Comparison of ENCODE assay signal across 14 cellular contexts in the genomic region with DNA sequence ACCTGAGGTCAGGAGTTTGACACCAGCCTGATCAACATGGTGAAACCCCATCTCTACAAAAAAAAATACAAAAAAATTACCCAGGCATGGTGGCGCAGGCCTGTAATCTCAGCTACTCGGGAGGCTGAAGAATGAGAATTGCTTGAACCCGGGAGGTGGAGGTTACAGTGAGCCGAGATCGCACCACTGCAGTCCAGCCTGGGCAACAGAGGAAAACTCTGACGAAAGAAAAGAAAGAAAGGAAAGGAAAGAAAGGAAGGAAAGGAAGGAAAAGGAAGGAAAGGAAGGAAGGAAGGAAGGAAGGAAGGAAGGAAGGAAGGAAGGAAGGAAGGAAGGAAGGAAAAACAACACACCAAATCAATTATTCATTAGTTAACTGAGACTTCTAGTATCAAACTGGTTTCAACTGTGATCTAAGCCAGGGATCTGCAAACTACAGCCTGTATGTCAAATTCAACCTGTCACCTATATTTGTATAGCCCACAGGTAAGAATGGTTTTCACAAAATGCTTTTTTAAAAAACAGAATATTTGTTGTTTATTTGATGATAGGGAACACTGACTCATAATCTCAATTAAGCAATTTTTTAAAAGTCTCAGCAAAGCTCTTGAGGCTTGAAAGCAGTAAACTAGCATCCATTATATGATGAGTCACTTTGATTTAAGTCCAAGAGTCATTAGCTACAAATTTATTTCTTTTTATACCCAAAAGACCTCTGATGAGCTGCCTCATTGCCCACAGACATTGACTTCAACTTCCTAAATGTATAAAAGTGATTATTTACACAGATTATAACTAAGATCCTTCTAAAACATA.
DNase-seq lines count a peak whose midpoint lies in the region; ATAC-seq, FAIRE-seq and TF ChIP-seq lines count a peak whose summit lies in the region.
"Had no signal": no experiment of that assay in that cellular context is flagged by ENCODE, and none has a peak within 500 bp of the region (broad histone marks: within the 10 kb centered on the region; RNA-seq: fewer than 3 reads in every experiment).

No MANE protein-coding gene starts in this region.

- peak overlapping the region; percentile 61 for H3K27ac Mint-ChIP-seq in activated T-helper 17 cell treated with anti-CD3 and anti-CD28 coated beads, Interleukin-2, amount 50 U/mL, for 72 hours
- H3K27ac Mint-ChIP-seq: activated CD4-positive, alpha-beta T cell treated with anti-CD3 and anti-CD28 coated beads, Interleukin-2, amount 10 ng/mL, durations not matched to agents 24 days and 14 days had no signal

- ATAC-seq in activated T-helper 17 cell treated with anti-CD3 and anti-CD28 coated beads, Interleukin-2, amount 50 U/mL, for 72 hours (replicated peaks), result no peak

- FAIRE-seq in islet of Langerhans (lab: Jason Lieb, UNC), result peak; percentile 96
- FAIRE-seq: H1 had no signal

- DNase-seq in AG09309 (ENCODE audit: low read depth), result peak; percentile 32
- peak; percentile 37 for DNase-seq in GM04503 (ENCODE audit: low read depth)
- no peak for DNase-seq in amygdala (lab: John Stamatoyannopoulos, UW)
- DNase-seq in middle frontal gyrus (ENCODE audit: extremely low spot score, low spot score), result no peak
- no peak for DNase-seq in ureter (ENCODE audit: low spot score)
- no peak for DNase-seq in HK-2 (ENCODE audit: unreplicated experiment)
- DNase-seq: activated CD4-positive, alpha-beta T cell treated with anti-CD3 and anti-CD28 coated beads, Interleukin-2, amount 10 ng/mL, durations not matched to agents 24 days and 14 days; amniotic stem cell; Kasumi-1; NCI-H526; stimulated activated CD4-positive, alpha-beta T cell treated with anti-CD3 and anti-CD28 coated beads, Interleukin-1b, Interleukin-23, amount 100 ng/mL, for 48 hours had no signal

- H3K4me3 ChIP-seq in AG09309 (ENCODE audit: control insufficient read depth, low read depth, low read length), result no peak overlapping the region

- TF ChIP-seq CTCF in AG09309 (IDR thresholded peaks at IDR 0.05; ENCODE audit: control insufficient read depth, insufficient read depth, low read depth, low read length, missing control alignments), result no peak

- H3K27me3 Mint-ChIP-seq in activated T-helper 17 cell treated with anti-CD3 and anti-CD28 coated beads, Interleukin-2, amount 50 U/mL, for 72 hours, result no peaks in the 10 kb centered on the region
- H3K27me3 Mint-ChIP-seq: activated CD4-positive, alpha-beta T cell treated with anti-CD3 and anti-CD28 coated beads, Interleukin-2, amount 10 ng/mL, durations not matched to agents 24 days and 14 days had no signal

- peaks cover 19% of the 10 kb centered on the region for H3K36me3 Mint-ChIP-seq in activated T-helper 17 cell treated with anti-CD3 and anti-CD28 coated beads, Interleukin-2, amount 50 U/mL, for 72 hours (ENCODE audit: low read depth)

- peaks cover 30% of the 10 kb centered on the region for H3K4me1 Mint-ChIP-seq in activated T-helper 17 cell treated with anti-CD3 and anti-CD28 coated beads, Interleukin-2, amount 50 U/mL, for 72 hours

- H3K4me3 Mint-ChIP-seq in activated T-helper 17 cell treated with anti-CD3 and anti-CD28 coated beads, Interleukin-2, amount 50 U/mL, for 72 hours, result no peak overlapping the region
- H3K4me3 Mint-ChIP-seq: activated CD4-positive, alpha-beta T cell treated with anti-CD3 and anti-CD28 coated beads, Interleukin-2, amount 10 ng/mL, durations not matched to agents 24 days and 14 days had no signal

- H3K9me3 Mint-ChIP-seq in activated T-helper 17 cell treated with anti-CD3 and anti-CD28 coated beads, Interleukin-2, amount 50 U/mL, for 72 hours, result no peaks in the 10 kb centered on the region
- H3K9me3 Mint-ChIP-seq: activated CD4-positive, alpha-beta T cell treated with anti-CD3 and anti-CD28 coated beads, Interleukin-2, amount 10 ng/mL, durations not matched to agents 24 days and 14 days had no signal

Comparison
In these comparisons a context has a peak if more than half of its experiments do, and no peak if none do; other contexts are left out.
1. DNase-seq: peak in AG09309 (single experiment) and GM04503 (single experiment); none in amygdala (0 of 56), middle frontal gyrus (single experiment), ureter (single experiment) and HK-2 (single experiment).